ENCODE assay signal across 28 cellular contexts in the genomic region with DNA sequence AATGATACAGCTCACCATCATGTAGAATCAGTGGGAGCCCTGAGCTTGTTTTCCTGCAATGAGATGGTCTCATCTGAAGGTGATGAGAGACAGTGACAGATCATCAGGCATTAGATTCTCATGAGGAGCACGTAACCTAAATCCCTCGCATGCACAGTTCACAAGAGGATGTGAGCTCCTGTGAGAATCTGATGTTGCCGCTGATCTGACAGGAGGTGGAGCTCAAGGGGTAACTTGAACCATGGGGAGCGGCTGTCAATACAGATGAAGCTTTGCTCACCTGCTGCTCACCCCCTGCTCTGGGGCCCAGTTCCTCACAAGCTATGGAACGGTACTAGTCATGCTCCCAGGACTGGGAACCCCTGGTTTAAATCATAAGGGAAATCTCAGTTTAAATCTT.
DNase-seq lines count a peak whose midpoint lies in the region; TF ChIP-seq lines count a peak whose summit lies in the region.
"Had no signal": no experiment of that assay in that cellular context is flagged by ENCODE, and none has a peak within 500 bp of the region (broad histone marks: within the 10 kb centered on the region; RNA-seq: fewer than 3 reads in every experiment).

No MANE protein-coding gene starts in this region.

- H3K27ac ChIP-seq in vagina (peak overlapping the region; percentile 33), spleen (no peak overlapping the region)
- H3K27ac ChIP-seq: gastrocnemius medialis, PC-9, prostate gland had no signal

- no peaks in the 10 kb centered on the region for H3K36me3 ChIP-seq in vagina
- no peaks in the 10 kb centered on the region for H3K36me3 ChIP-seq in spleen
- H3K36me3 ChIP-seq: esophagus squamous epithelium, gastrocnemius medialis, prostate gland had no signal

- TF ChIP-seq CTCF in fibroblast of mammary gland (conservative IDR thresholded peaks at IDR 0.05; ENCODE audit: control insufficient read depth, insufficient read depth, low read depth, low read length), result no peak
- no peak for TF ChIP-seq CTCF in vagina (IDR thresholded peaks at IDR 0.05)
- TF ChIP-seq CTCF in spleen (IDR thresholded peaks at IDR 0.05 in 8 of 11, conservative IDR thresholded peaks at IDR 0.05 in 3 of 11), result no peak

- H3K9me3 ChIP-seq in vagina (no peaks in the 10 kb centered on the region), spleen (no peaks in the 10 kb centered on the region)
- H3K9me3 ChIP-seq: esophagus squamous epithelium, gastrocnemius medialis, prostate gland had no signal

- TF ChIP-seq POLR2A in vagina (IDR thresholded peaks at IDR 0.05) (no peak), spleen (IDR thresholded peaks at IDR 0.05) (no peak)

- intact Hi-C loops in vagina (cut with DNase I), result no loop called here
- intact Hi-C loops in spleen (cut with DNase I; ENCODE audit: low total_unique reads), result no loop called here

- DNase-seq in NCI-H748 (lab: John Stamatoyannopoulos, UW; ENCODE audit: unreplicated experiment) (peak; percentile 13), NCI-H748 treated with DMSO at 0.1 percent for 48 hours (lab: John Stamatoyannopoulos, UW) (no peak), RPMI7951 (ENCODE audit: low read depth) (peak; percentile 15), fibroblast of mammary gland (ENCODE audit: low read depth) (peak; percentile 31), vagina (ENCODE audit: extremely low spot score in 2 of 2) (peak; percentile 42 to 58), spleen (no peak), SIG-M5 (lab: John Stamatoyannopoulos, UW) (no peak), NAMALWA (ENCODE audit: low spot score) (no peak)
- DNase-seq: activated CD4-positive, alpha-beta T cell treated with anti-CD3 and anti-CD28 coated beads, Interleukin-2, amount 50 U/mL, for 48 hours; activated CD4-positive, CD25-positive, alpha-beta regulatory T cell treated with anti-CD3 and anti-CD28 coated beads, Interleukin-2, amount 50 U/mL, for 72 hours; activated naive CD4-positive, alpha-beta T cell; dermis blood vessel endothelial cell; DMS79 treated with DMSO at 0.1 percent for 48 hours; esophagus squamous epithelium; gastrocnemius medialis; GF-D8; HCEC 1CT; KBM-7; midbrain; naive thymus-derived CD8-positive, alpha-beta T cell; NCI-H1092; NCI-H187 treated with DMSO at 0.1 percent for 48 hours; NCI-H524; PC-9; stimulated activated CD4-positive, alpha-beta T cell treated with anti-CD3 and anti-CD28 coated beads, Interleukin-15, amount 100 ng/mL, for 24 hours; stimulated activated CD4-positive, alpha-beta T cell treated with anti-CD3 and anti-CD28 coated beads, Interleukin-4, amount 100 ng/mL, for 4 hours; trophoblast cell had no signal

- H3K4me3 ChIP-seq in fibroblast of mammary gland (ENCODE audit: control insufficient read depth, low read depth, low read length) (no peak overlapping the region), vagina (no peak overlapping the region), spleen (no peak overlapping the region)
- H3K4me3 ChIP-seq: esophagus squamous epithelium, gastrocnemius medialis, PC-9, prostate gland had no signal

- peaks cover 29% of the 10 kb centered on the region for H3K4me1 ChIP-seq in vagina
- peaks cover 0 to 6% (median 0%) of the 10 kb centered on the region in 6 donors for H3K4me1 ChIP-seq in spleen
- H3K4me1 ChIP-seq: gastrocnemius medialis, prostate gland had no signal

- WGBS in spleen, 5 donors, result 90 to 96% (median 92%) methylated on average over 5 of the region's 5 CpGs

- H3K27me3 ChIP-seq in vagina, result no peaks in the 10 kb centered on the region
- peaks cover 0 to 17% (median 0%) of the 10 kb centered on the region in 7 donors for H3K27me3 ChIP-seq in spleen (replicated peaks in 1 of 7)

Comparison
In these comparisons a context has a peak if more than half of its experiments do, and no peak if none do; other contexts are left out.
1. DNase-seq: peak in NCI-H748 (single experiment), RPMI7951 (single experiment), fibroblast of mammary gland (single experiment) and vagina (2 of 2); none in NCI-H748 treated with DMSO at 0.1 percent for 48 hours (single experiment), spleen (single experiment), SIG-M5 (single experiment) and NAMALWA (single experiment).